27 cellular contexts compared by ENCODE assay signal in genomic region chr16:8872071-8872470, GRCh38. TPM values are rescaled to one million over a fixed set of nuclear protein-coding genes. Genes with fewer than 3 reads are reported as not detected.
"Had no signal": no experiment of that assay in that cellular context is flagged by ENCODE, and none has a peak within 500 bp of the region (broad histone marks: within the 10 kb centered on the region; RNA-seq: fewer than 3 reads in every experiment).

No MANE protein-coding gene starts in this region.

- H3K27me3 ChIP-seq: adrenal gland, MG63 had no signal

- H3K9me3 ChIP-seq: adrenal gland, MG63 had no signal

- ATAC-seq: activated CD8-positive, alpha-beta T cell treated with anti-CD3 and anti-CD28 coated beads for 36 hours; activated T-cell treated with anti-CD3 and anti-CD28 coated beads, Interleukin-2, amount 50 U/mL, for 72 hours; T-cell had no signal

- H3K36me3 ChIP-seq: adrenal gland had no signal

- DNase-seq: activated B cell treated with CpG ODN at 0.5 μM for 24 hours; activated CD4-positive, alpha-beta T cell treated with anti-CD3 and anti-CD28 coated beads, Interleukin-2, amount 50 U/mL, for 1 hour; activated CD8-positive, alpha-beta memory T cell treated with anti-CD3 and anti-CD28 coated beads, Interleukin-2, amount 50 U/mL, for 4 hours; activated CD8-positive, alpha-beta T cell treated with anti-CD3 and anti-CD28 coated beads for 36 hours; activated gamma-delta T cell treated with Interleukin-2 at 50 U/mL for 16 hours; activated naive CD4-positive, alpha-beta T cell treated with anti-CD3 and anti-CD28 coated beads, Interleukin-2, amount 50 U/mL, for 16 hours; activated naive CD8-positive, alpha-beta T cell treated with anti-CD3 and anti-CD28 coated beads, Interleukin-2, amount 10 ng/mL, durations not matched to agents 7 days and 5 days; activated T-cell treated with anti-CD3 and anti-CD28 coated beads, Interleukin-2, amount 50 U/mL, for 72 hours; adrenal gland; anterior cingulate cortex; cerebellar nuclear complex; MG63; NCI-H1092 treated with DMSO at 0.1 percent for 48 hours; NCI-H1417 treated with DMSO at 0.1 percent for 48 hours; NCI-H1694; NCI-H2029; NCI-H2107; NCI-H2171 treated with DMSO at 0.1 percent for 48 hours; NCI-H226; NCI-H526; NCI-H82; NK-92 treated with Interleukin-12 subunit alpha and Interleukin-12 subunit beta, amount 100 ng/mL, for 24 hours; SIG-M5; T-cell; T-helper 2 cell had no signal

- H3K4me3 ChIP-seq: adrenal gland, MG63 had no signal

RNA-seq across cellular contexts. Expression of gene LITAFD, which starts 10.1 kb away (rescaled TPM):
- total RNA-seq: activated B cell treated with CpG ODN at 0.5 μM for 24 hours; activated CD8-positive, alpha-beta T cell treated with anti-CD3 and anti-CD28 coated beads for 36 hours; activated naive CD8-positive, alpha-beta T cell treated with anti-CD3 and anti-CD28 coated beads, Interleukin-2, amount 10 ng/mL, durations not matched to agents 7 days and 5 days; activated T-cell treated with anti-CD3 and anti-CD28 coated beads, Interleukin-2, amount 50 U/mL, for 72 hours; activated T-helper 2 cell treated with anti-CD3 and anti-CD28 coated beads, Interferon-gamma antibody, Interleukin-2, Interleukin-4, amounts not matched to agents 10 μg/mL and 5 μg/mL and 100 μg/mL, durations not matched to agents 14 hours and 24 hours and 36 hours; adrenal gland; cardiac septum; T-cell had no signal
